ENCODE assay signal across 2 cellular contexts in the genomic region with DNA sequence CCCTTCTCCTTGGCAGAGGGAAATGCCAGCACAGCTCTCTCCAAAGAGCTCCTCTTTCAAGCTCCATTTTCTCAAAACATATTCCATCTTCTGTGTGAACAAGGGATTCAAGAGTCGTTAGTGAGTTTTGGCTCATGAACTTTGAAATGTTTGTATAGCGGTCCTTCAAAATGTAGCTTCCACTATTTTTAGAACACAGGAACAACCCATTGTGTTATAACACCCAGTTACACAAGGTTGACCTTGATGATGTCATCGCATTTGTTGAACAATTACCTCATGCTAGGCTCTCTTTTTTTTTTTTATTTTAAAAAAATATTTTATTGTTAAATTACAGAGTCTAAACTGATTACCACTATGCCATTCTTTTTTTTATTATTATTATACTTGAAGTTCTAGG.
TF ChIP-seq lines count a peak whose summit lies in the region.

No MANE protein-coding gene starts in this region.

TF ChIP-seq in IMR-90, 13 proteins besides CTCF, POLR2A, EP300 and RAD21:
- TF ChIP-seq FOS (IDR thresholded peaks at IDR 0.05; ENCODE audit: low read depth, low read length) (no peak), MXI1 (IDR thresholded peaks at IDR 0.05; ENCODE audit: borderline replicate concordance, low read depth, low read length) (no peak), RFX5 (IDR thresholded peaks at IDR 0.05; ENCODE audit: low read depth, low read length) (no peak), SMC3 (IDR thresholded peaks at IDR 0.05; ENCODE audit: low read depth, low read length) (no peak), MAZ (IDR thresholded peaks at IDR 0.05; ENCODE audit: borderline replicate concordance, low read depth, low read length) (no peak), CEBPB (IDR thresholded peaks at IDR 0.05; ENCODE audit: low read depth, low read length) (no peak), CHD1 (IDR thresholded peaks at IDR 0.05; ENCODE audit: low read depth, low read length) (no peak), NFE2L2 (IDR thresholded peaks at IDR 0.05; ENCODE audit: low read depth, low read length) (no peak), MAFK (IDR thresholded peaks at IDR 0.05; ENCODE audit: low read depth, low read length) (no peak), RCOR1 (IDR thresholded peaks at IDR 0.05; ENCODE audit: insufficient replicate concordance, low read length) (no peak), BHLHE40 (IDR thresholded peaks at IDR 0.05; ENCODE audit: low read depth, low read length) (no peak)
- TF ChIP-seq, protein P1, sequence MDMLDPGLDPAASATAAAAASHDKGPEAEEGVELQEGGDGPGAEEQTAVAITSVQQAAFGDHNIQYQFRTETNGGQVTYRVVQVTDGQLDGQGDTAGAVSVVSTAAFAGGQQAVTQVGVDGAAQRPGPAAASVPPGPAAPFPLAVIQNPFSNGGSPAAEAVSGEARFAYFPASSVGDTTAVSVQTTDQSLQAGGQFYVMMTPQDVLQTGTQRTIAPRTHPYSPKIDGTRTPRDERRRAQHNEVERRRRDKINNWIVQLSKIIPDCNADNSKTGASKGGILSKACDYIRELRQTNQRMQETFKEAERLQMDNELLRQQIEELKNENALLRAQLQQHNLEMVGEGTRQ (IDR thresholded peaks at IDR 0.05; ENCODE audit: low read depth, low read length): no peak
- TF ChIP-seq, protein P2, sequence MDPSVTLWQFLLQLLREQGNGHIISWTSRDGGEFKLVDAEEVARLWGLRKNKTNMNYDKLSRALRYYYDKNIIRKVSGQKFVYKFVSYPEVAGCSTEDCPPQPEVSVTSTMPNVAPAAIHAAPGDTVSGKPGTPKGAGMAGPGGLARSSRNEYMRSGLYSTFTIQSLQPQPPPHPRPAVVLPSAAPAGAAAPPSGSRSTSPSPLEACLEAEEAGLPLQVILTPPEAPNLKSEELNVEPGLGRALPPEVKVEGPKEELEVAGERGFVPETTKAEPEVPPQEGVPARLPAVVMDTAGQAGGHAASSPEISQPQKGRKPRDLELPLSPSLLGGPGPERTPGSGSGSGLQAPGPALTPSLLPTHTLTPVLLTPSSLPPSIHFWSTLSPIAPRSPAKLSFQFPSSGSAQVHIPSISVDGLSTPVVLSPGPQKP (IDR thresholded peaks at IDR 0.05; ENCODE audit: borderline replicate concordance, low read depth, low read length): no peak

TF ChIP-seq in endothelial cell of umbilical vein, 7 proteins besides CTCF, POLR2A, EP300 and RAD21:
- TF ChIP-seq, protein P3, sequence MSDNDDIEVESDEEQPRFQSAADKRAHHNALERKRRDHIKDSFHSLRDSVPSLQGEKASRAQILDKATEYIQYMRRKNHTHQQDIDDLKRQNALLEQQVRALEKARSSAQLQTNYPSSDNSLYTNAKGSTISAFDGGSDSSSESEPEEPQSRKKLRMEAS (IDR thresholded peaks at IDR 0.05; ENCODE audit: insufficient read depth, insufficient read length): no peak
- no peak for TF ChIP-seq EZH2 (IDR thresholded peaks at IDR 0.05; ENCODE audit: borderline replicate concordance, low read depth, low read length, severe bottlenecking)
- no peak for TF ChIP-seq GATA2 (IDR thresholded peaks at IDR 0.05; ENCODE audit: insufficient read depth, insufficient read length, low read depth, low read length)
- no peak for TF ChIP-seq POLR2AphosphoS5 (IDR thresholded peaks at IDR 0.05; ENCODE audit: insufficient read depth, low read depth, low read length)
- no peak for TF ChIP-seq MYC (IDR thresholded peaks at IDR 0.05; ENCODE audit: low read depth, low read length)
- no peak for TF ChIP-seq FOS (IDR thresholded peaks at IDR 0.05; ENCODE audit: borderline replicate concordance, insufficient read depth, low read length)
- peak; percentile 74 for TF ChIP-seq JUN (IDR thresholded peaks at IDR 0.05; ENCODE audit: borderline replicate concordance, insufficient read depth, insufficient read length, low read depth)
